15 cellular contexts compared by ENCODE assay signal in genomic region chr20:35320396-35321126, GRCh38. TPM values are rescaled to one million over a fixed set of nuclear protein-coding genes. Genes with fewer than 3 reads are reported as not detected.
DNase-seq lines count a peak whose midpoint lies in the region; ATAC-seq, FAIRE-seq and TF ChIP-seq lines count a peak whose summit lies in the region.
"Had no signal": no experiment of that assay in that cellular context is flagged by ENCODE, and none has a peak within 500 bp of the region (broad histone marks: within the 10 kb centered on the region; RNA-seq: fewer than 3 reads in every experiment).

No MANE protein-coding gene starts in this region.

- TF ChIP-seq CTCF in AG04450 (IDR thresholded peaks at IDR 0.05; ENCODE audit: low read depth, low read length): no peak
- no peak for TF ChIP-seq CTCF in bronchial epithelial cell (IDR thresholded peaks at IDR 0.05; ENCODE audit: insufficient read depth, low read length, severe bottlenecking)

- DNase-seq in AG04450 (ENCODE audit: low read depth, low spot score) (no peak), HTR-8/SVneo (ENCODE audit: insufficient read length, low spot score) (peak; percentile 71), bronchial epithelial cell (ENCODE audit: low read depth) (peak; percentile 62)
- no peak for DNase-seq in activated T-cell treated with anti-CD3 and anti-CD28 coated beads, Interleukin-2, amount 50 U/mL, for 1 hour
- DNase-seq in stimulated activated naive CD4-positive, alpha-beta T cell treated with Interleukin-2 at 50 U/mL for 16 hours (lab: John Stamatoyannopoulos, UW): no peak
- DNase-seq: activated T-cell treated with anti-CD3 and anti-CD28 coated beads for 4 hours; NCI-H1417; NK-92 treated with Interleukin-12 subunit alpha and Interleukin-12 subunit beta, amount 100 ng/mL, for 24 hours had no signal

- no peak for ATAC-seq in HG02885 (IDR thresholded peaks at IDR 0.05; ENCODE audit: poor library complexity, unreplicated experiment)
- ATAC-seq in GM19035 (IDR thresholded peaks at IDR 0.05; ENCODE audit: unreplicated experiment): no peak
- ATAC-seq: left lobe of liver, sciatic nerve had no signal

- POLR2A ChIA-PET in AG04450 (lab: Yijun Ruan, JAX): interaction anchor here (1.1 to 1.5 kb wide), 2 partner anchors 14 to 15 kb away, joined by 4 to 12 read pairs; no protein-coding TSS in a partner anchor

- no peak overlapping the region for H3K4me3 ChIP-seq in AG04450 (ENCODE audit: low read depth, low read length)
- no peak overlapping the region for H3K4me3 ChIP-seq in bronchial epithelial cell (ENCODE audit: low read depth, low read length)
- no peak overlapping the region for H3K4me3 ChIP-seq in muscle layer of colon (ENCODE audit: low read depth in 1 of 2, low read length in 2 of 2)
- H3K4me3 ChIP-seq: BLaER1 treated with 17β-estradiol and CSF1 and Interleukin-3, amounts not matched to agents 10 nM and 100 nM; esophagus muscularis mucosa had no signal

- CTCF ChIA-PET in AG04450 (lab: Charles Lee): interaction anchor here (0.6 to 1.5 kb wide), 2 partner anchors 13 to 132 kb away, joined by 4 to 5 read pairs; no protein-coding TSS in a partner anchor

- no peak overlapping the region for H3K9ac ChIP-seq in muscle layer of colon (ENCODE audit: low read length)
- H3K9ac ChIP-seq: BLaER1 treated with 17β-estradiol and CSF1 and Interleukin-3, amounts not matched to agents 10 nM and 100 nM had no signal

- H3K36me3 ChIP-seq in bronchial epithelial cell (ENCODE audit: control insufficient read depth, insufficient read depth, low read length) (no peaks in the 10 kb centered on the region), muscle layer of colon (ENCODE audit: insufficient read depth, low read length) (no peaks in the 10 kb centered on the region)
- H3K36me3 ChIP-seq: esophagus muscularis mucosa had no signal

- H3K27ac ChIP-seq in AG04450 (ENCODE audit: low read depth, low read length) (peak overlapping the region; percentile 63), muscle layer of colon (ENCODE audit: low read depth, low read length) (peak overlapping the region; percentile 82)
- H3K27ac ChIP-seq: BLaER1 treated with 17β-estradiol and CSF1 and Interleukin-3, amounts not matched to agents 10 nM and 100 nM; esophagus muscularis mucosa had no signal

- H3K4me1 ChIP-seq in muscle layer of colon (ENCODE audit: insufficient read depth, low read length): peaks cover 45% of the 10 kb centered on the region

- H3K9me3 ChIP-seq in AG04450 (ENCODE audit: control insufficient read depth, insufficient read depth, low read length) (no peaks in the 10 kb centered on the region), muscle layer of colon (ENCODE audit: low read length) (no peaks in the 10 kb centered on the region)
- H3K9me3 ChIP-seq: BLaER1 treated with 17β-estradiol and CSF1 and Interleukin-3, amounts not matched to agents 10 nM and 100 nM; esophagus muscularis mucosa had no signal

- no peaks in the 10 kb centered on the region for H3K27me3 ChIP-seq in AG04450 (ENCODE audit: control insufficient read depth, insufficient read depth, low read length)
- H3K27me3 ChIP-seq in bronchial epithelial cell (ENCODE audit: control insufficient read depth, insufficient read depth, low read length): no peaks in the 10 kb centered on the region
- no peaks in the 10 kb centered on the region for H3K27me3 ChIP-seq in muscle layer of colon (ENCODE audit: control insufficient read depth in 1 of 2, insufficient read depth in 2 of 2, low read length in 2 of 2)
- H3K27me3 ChIP-seq: BLaER1 treated with 17β-estradiol and CSF1 and Interleukin-3, amounts not matched to agents 10 nM and 100 nM; esophagus muscularis mucosa had no signal

- FAIRE-seq in HTR-8/SVneo (lab: Jason Lieb, UNC) (peak; percentile 85), bronchial epithelial cell (lab: Jason Lieb, UNC) (no peak)

RNA-seq across cellular contexts. Expression of gene FAM83C, which starts 28.3 kb away (rescaled TPM):
- polyA plus RNA-seq in AG04450 (2011; rRNA removed): not detected in 2 replicates
- polyA minus RNA-seq in AG04450 (2011; rRNA and poly(A)+ RNA removed): not detected in 2 replicates
- total RNA-seq in bronchial epithelial cell: 0.26 and 0.64 TPM in 2 replicates
- total RNA-seq: esophagus muscularis mucosa, left lobe of liver, sciatic nerve had no signal

RNA-seq across cellular contexts. Expression of gene EIF6, which starts 36.0 kb away (rescaled TPM):
- polyA plus RNA-seq in AG04450 (2011; rRNA removed): 133 and 157 TPM in 2 replicates
- 111 and 146 TPM in 2 replicates for polyA minus RNA-seq in AG04450 (2011; rRNA and poly(A)+ RNA removed)
- total RNA-seq in bronchial epithelial cell: 226 and 370 TPM in 2 replicates

RNA-seq across cellular contexts. Expression of gene MMP24OS, which starts 42.6 kb away (rescaled TPM):
- 35.3 and 44.9 TPM in 2 replicates for polyA plus RNA-seq in AG04450 (2011; rRNA removed)
- 30.3 and 34.6 TPM in 2 replicates for polyA minus RNA-seq in AG04450 (2011; rRNA and poly(A)+ RNA removed)
- total RNA-seq in bronchial epithelial cell: 5.0 and 6.9 TPM in 2 replicates

Comparison
In these comparisons a context has a peak if more than half of its experiments do, and no peak if none do; other contexts are left out.
1. DNase-seq: peak in HTR-8/SVneo (single experiment) and bronchial epithelial cell (single experiment); none in AG04450 (single experiment), activated T-cell treated with anti-CD3 and anti-CD28 coated beads, Interleukin-2, amount 50 U/mL, for 1 hour (single experiment) and stimulated activated naive CD4-positive, alpha-beta T cell treated with Interleukin-2 at 50 U/mL for 16 hours (single experiment).